In the genomic region with DNA sequence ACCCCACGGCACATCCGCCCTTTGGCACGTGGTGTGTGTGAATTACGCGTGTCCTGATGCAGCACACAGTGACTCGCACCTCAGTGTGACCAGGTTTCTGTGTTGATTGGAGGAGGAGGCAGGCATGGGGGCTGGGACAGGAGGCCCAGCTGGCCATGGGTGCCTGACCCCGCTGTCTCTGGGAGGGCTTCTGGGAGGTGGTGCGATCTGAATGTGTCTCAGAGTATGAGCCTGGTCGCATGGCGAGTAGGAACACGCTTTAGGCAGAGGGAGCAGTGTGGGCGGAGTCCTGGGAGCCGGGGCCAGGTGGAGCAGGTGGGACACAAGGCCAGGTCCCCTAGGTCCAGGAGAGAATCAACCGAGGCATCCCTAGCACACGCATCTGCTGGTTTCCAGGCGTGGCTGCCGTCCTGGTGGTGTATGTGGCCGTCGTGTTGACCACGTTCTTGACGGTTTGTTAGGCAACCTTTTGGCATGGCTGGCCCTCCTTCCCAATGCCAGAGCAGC, we compare ENCODE assay signal across 10 cellular contexts.
"Had no signal": no experiment of that assay in that cellular context is flagged by ENCODE, and none has a peak within 500 bp of the region (broad histone marks: within the 10 kb centered on the region; RNA-seq: fewer than 3 reads in every experiment).

No MANE protein-coding gene starts in this region.

- H3K36me3 ChIP-seq: gastrocnemius medialis had no signal

- DNase-seq: activated CD4-positive, alpha-beta memory T cell treated with anti-CD3 and anti-CD28 coated beads for 36 hours; activated gamma-delta T cell treated with Interleukin-2 at 50 U/mL for 16 hours; activated naive CD8-positive, alpha-beta T cell treated with anti-CD3 and anti-CD28 coated beads, Interleukin-2, amount 10 ng/mL, durations not matched to agents 7 days and 5 days; activated T-cell treated with anti-CD3 and anti-CD28 coated beads, Interleukin-2, amount 50 U/mL, for 48 hours; gastrocnemius medialis; stimulated activated naive CD4-positive, alpha-beta T cell; T-helper 9 cell had no signal

- H3K4me3 ChIP-seq: gastrocnemius medialis, heart right ventricle, right atrium auricular region, upper lobe of left lung had no signal

- H3K4me1 ChIP-seq: gastrocnemius medialis had no signal

- H3K27ac ChIP-seq: gastrocnemius medialis, heart right ventricle, right atrium auricular region, upper lobe of left lung had no signal

- H3K9me3 ChIP-seq: gastrocnemius medialis, heart right ventricle, right atrium auricular region, upper lobe of left lung had no signal

- H3K27me3 ChIP-seq: gastrocnemius medialis, heart right ventricle, right atrium auricular region, upper lobe of left lung had no signal

- ATAC-seq: gastrocnemius medialis, heart right ventricle had no signal
